In the genomic region with DNA sequence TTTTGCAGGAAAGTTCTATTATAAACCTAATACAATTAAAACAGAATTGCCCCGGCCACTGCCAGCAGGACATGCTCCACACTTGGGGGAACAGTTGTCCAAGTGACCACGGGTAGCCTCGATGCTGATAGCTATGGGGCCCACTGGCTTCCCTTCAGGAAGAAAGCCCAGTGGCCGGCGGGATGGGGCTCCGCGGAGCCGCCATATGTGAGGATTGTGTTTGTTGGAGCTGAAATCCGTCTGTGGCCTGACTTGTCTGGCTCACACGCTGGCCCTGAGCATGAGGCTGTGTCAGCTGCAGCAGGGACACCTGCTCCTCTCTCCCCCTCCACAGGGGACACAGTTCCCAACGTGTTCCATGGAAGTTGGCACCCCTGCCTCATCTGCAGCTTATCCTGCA, we compare ENCODE assay signal across 18 cellular contexts. TPM values are rescaled to one million over a fixed set of nuclear protein-coding genes. Genes with fewer than 3 reads are reported as not detected.
DNase-seq lines count a peak whose midpoint lies in the region; ATAC-seq and TF ChIP-seq lines count a peak whose summit lies in the region.
"Had no signal": no experiment of that assay in that cellular context is flagged by ENCODE, and none has a peak within 500 bp of the region (broad histone marks: within the 10 kb centered on the region; RNA-seq: fewer than 3 reads in every experiment).

No MANE protein-coding gene starts in this region.

- ATAC-seq in stimulated activated effector memory CD8-positive, alpha-beta T cell treated with anti-CD3 and anti-CD28 coated beads, Interleukin-12 subunit alpha, Interleukin-12 subunit beta, amount 100 ng/mL, for 72 hours: no peak
- ATAC-seq: CD8-positive, alpha-beta T cell had no signal

- H3K27ac ChIP-seq in WERI-Rb-1: peak overlapping the region; percentile 23

- POLR2A ChIA-PET in GM10248 (lab: Yijun Ruan, JAX): no interaction called here

- H3K36me3 ChIP-seq in WERI-Rb-1: no peaks in the 10 kb centered on the region
- H3K36me3 ChIP-seq: HAP-1 had no signal

- CTCF ChIA-PET in GM10248 (lab: Yijun Ruan, JAX): interaction anchor here (1.3 to 5.9 kb wide), 4 partner anchors 11 to 123 kb away, joined by 5 to 115 read pairs (median 6); no protein-coding TSS in a partner anchor

- DNase-seq in WERI-Rb-1: no peak
- DNase-seq in cerebellum (ENCODE audit: low spot score): peak; percentile 61
- no peak for DNase-seq in stimulated activated effector memory CD8-positive, alpha-beta T cell treated with anti-CD3 and anti-CD28 coated beads, Interleukin-12 subunit alpha, Interleukin-12 subunit beta, amount 100 ng/mL, for 72 hours (ENCODE audit: low spot score in 2 of 2)
- DNase-seq in CD14-positive monocyte (ENCODE audit: low spot score): no peak
- DNase-seq in NCI-H2227 treated with DMSO at 0.1 percent for 48 hours (lab: John Stamatoyannopoulos, UW): no peak
- DNase-seq in GM10248 (ENCODE audit: extremely low spot score): no peak
- DNase-seq: Caco-2; CD4-positive, CD25-positive, alpha-beta regulatory T cell; CD8-positive, alpha-beta T cell; DMS153; DND-41; GDM1; GOT3; HFFc6 had no signal

- H3K27me3 Mint-ChIP-seq in CD14-positive monocyte (ENCODE audit: low read depth in 3 of 3): peaks cover 0 to 8% (median 3%) of the 10 kb centered on the region in 3 donors
- H3K27me3 Mint-ChIP-seq: CD4-positive, CD25-positive, alpha-beta regulatory T cell had no signal

- peak overlapping the region; percentile 52 for H3K27ac Mint-ChIP-seq in stimulated activated effector memory CD8-positive, alpha-beta T cell treated with anti-CD3 and anti-CD28 coated beads, Interleukin-12 subunit alpha, Interleukin-12 subunit beta, amount 100 ng/mL, for 72 hours
- H3K27ac Mint-ChIP-seq in CD14-positive monocyte: peak overlapping the region in 1 of 7 donors; percentile 34
- H3K27ac Mint-ChIP-seq: CD8-positive, alpha-beta T cell; HFFc6 had no signal

- H3K9me3 ChIP-seq in WERI-Rb-1 (ENCODE audit: severe bottlenecking): no peaks in the 10 kb centered on the region
- H3K9me3 ChIP-seq: Caco-2, HAP-1 had no signal

- no peak overlapping the region for H3K4me3 Mint-ChIP-seq in stimulated activated effector memory CD8-positive, alpha-beta T cell treated with anti-CD3 and anti-CD28 coated beads, Interleukin-12 subunit alpha, Interleukin-12 subunit beta, amount 100 ng/mL, for 72 hours
- H3K4me3 Mint-ChIP-seq in CD14-positive monocyte: no peak overlapping the region
- H3K4me3 Mint-ChIP-seq: CD4-positive, CD25-positive, alpha-beta regulatory T cell; CD8-positive, alpha-beta T cell; HFFc6 had no signal

- no peaks in the 10 kb centered on the region for H3K9me3 Mint-ChIP-seq in stimulated activated effector memory CD8-positive, alpha-beta T cell treated with anti-CD3 and anti-CD28 coated beads, Interleukin-12 subunit alpha, Interleukin-12 subunit beta, amount 100 ng/mL, for 72 hours
- H3K9me3 Mint-ChIP-seq in CD14-positive monocyte: peaks cover 0 to 5% (median 0%) of the 10 kb centered on the region in 7 donors
- H3K9me3 Mint-ChIP-seq: CD4-positive, CD25-positive, alpha-beta regulatory T cell; CD8-positive, alpha-beta T cell; HFFc6 had no signal

- intact Hi-C loops in CD14-positive monocyte (cut with micrococcal nuclease): no loop called here

- H3K4me1 Mint-ChIP-seq in stimulated activated effector memory CD8-positive, alpha-beta T cell treated with anti-CD3 and anti-CD28 coated beads, Interleukin-12 subunit alpha, Interleukin-12 subunit beta, amount 100 ng/mL, for 72 hours: peaks cover 15% of the 10 kb centered on the region
- peaks cover 1% of the 10 kb centered on the region for H3K4me1 Mint-ChIP-seq in CD14-positive monocyte

- no peak overlapping the region for H3K4me3 ChIP-seq in WERI-Rb-1 (ENCODE audit: low read depth, low read length)
- H3K4me3 ChIP-seq: HAP-1 had no signal

- TF ChIP-seq CTCF in WERI-Rb-1 (IDR thresholded peaks at IDR 0.05; ENCODE audit: low read depth, low read length) (no peak), CD14-positive monocyte (IDR thresholded peaks at IDR 0.05) (no peak), GM10248 (IDR thresholded peaks at IDR 0.05; ENCODE audit: control extremely low read depth, extremely low read depth, low read depth, missing control alignments) (no peak)

- H3K36me3 Mint-ChIP-seq in stimulated activated effector memory CD8-positive, alpha-beta T cell treated with anti-CD3 and anti-CD28 coated beads, Interleukin-12 subunit alpha, Interleukin-12 subunit beta, amount 100 ng/mL, for 72 hours: peaks cover 54% of the 10 kb centered on the region
- H3K36me3 Mint-ChIP-seq in CD14-positive monocyte: no peaks in the 10 kb centered on the region

- H3K27me3 ChIP-seq in WERI-Rb-1 (ENCODE audit: insufficient read depth, low read depth, severe bottlenecking): no peaks in the 10 kb centered on the region

RNA-seq across cellular contexts. Expression of gene ZNF831, which starts 46.6 kb away (rescaled TPM):
- total RNA-seq in cerebellum: not detected
- under 1 TPM in 1 of 2 donors, not detected in 1; 0.09 TPM for polyA plus RNA-seq in CD14-positive monocyte
- total RNA-seq: A172, A673, Caco-2, HFFc6 had no signal
- polyA plus RNA-seq: BJ had no signal
